ENCODE assay signal across 38 cellular contexts in genomic region chr18:31420032-31420431, GRCh38. TPM values are rescaled to one million over a fixed set of nuclear protein-coding genes. Genes with fewer than 3 reads are reported as not detected.
"Had no signal": no experiment of that assay in that cellular context is flagged by ENCODE, and none has a peak within 500 bp of the region (broad histone marks: within the 10 kb centered on the region; RNA-seq: fewer than 3 reads in every experiment).

No MANE protein-coding gene starts in this region.

- FAIRE-seq: astrocyte had no signal

- H3K4me1 ChIP-seq: heart right ventricle, left lung, lower lobe of right lung, thyroid gland had no signal

- H3K4me3 ChIP-seq: heart right ventricle, left lung, lower lobe of right lung, mucosa of descending colon, skin epidermis, thyroid gland had no signal

- H3K27ac ChIP-seq: brain microvascular endothelial cell, heart right ventricle, left lung, lower lobe of right lung, thyroid gland had no signal

- H3K27me3 Mint-ChIP-seq: activated CD4-positive, alpha-beta memory T cell treated with anti-CD3 and anti-CD28 coated beads, Interleukin-2, amount 10 ng/mL, durations not matched to agents 7 days and 5 days; activated CD4-positive, alpha-beta T cell treated with anti-CD3 and anti-CD28 coated beads, Interleukin-2, amount 10 ng/mL, durations not matched to agents 7 days and 5 days; activated T-helper 17 cell treated with anti-CD3 and anti-CD28 coated beads, Interleukin-2, amount 50 U/mL, for 72 hours; effector memory CD8-positive, alpha-beta T cell; natural killer cell treated with Interleukin-12 subunit alpha and Interleukin-12 subunit beta and Interleukin-15 and Interleukin-18, amount 100 ng/mL, for 72 hours; stimulated activated memory B cell treated with anti-CD40 and anti-IgM and Interleukin-4, amounts not matched to agents 10 μg/mL and 1 μg/mL and 100 μg/mL, for 72 hours; stimulated activated naive CD8-positive, alpha-beta T cell treated with anti-CD3 and anti-CD28 coated beads, Interleukin-15, amount 100 ng/mL, for 72 hours had no signal

- DNase-seq: activated CD4-positive, alpha-beta memory T cell treated with anti-CD3 and anti-CD28 coated beads, Interleukin-2, amount 10 ng/mL, durations not matched to agents 7 days and 5 days; activated CD4-positive, alpha-beta T cell treated with anti-CD3 and anti-CD28 coated beads for 1 hour; activated CD4-positive, alpha-beta T cell treated with anti-CD3 and anti-CD28 coated beads, Interleukin-2, amount 10 ng/mL, durations not matched to agents 7 days and 5 days; activated gamma-delta T cell treated with Interleukin-2 at 50 U/mL for 16 hours; activated naive CD4-positive, alpha-beta T cell treated with anti-CD3 and anti-CD28 coated beads, Interleukin-2, amount 50 U/mL, for 16 hours; activated T-cell treated with anti-CD3 and anti-CD28 coated beads, Interleukin-2, amount 50 U/mL, for 4 hours; amniotic stem cell; brain microvascular endothelial cell; caudate nucleus; cortex of kidney; effector memory CD8-positive, alpha-beta T cell; foreskin fibroblast; heart right ventricle; left lung; lower lobe of right lung; mucosa of descending colon; stimulated activated CD4-positive, alpha-beta T cell treated with anti-CD3 and anti-CD28 coated beads, Interleukin-1b, Interleukin-23, amount 100 ng/mL, for 48 hours; stimulated activated CD4-positive, alpha-beta T cell treated with anti-CD3 and anti-CD28 coated beads, Interleukin-4, amount 100 ng/mL, for 4 hours; stimulated activated CD8-positive, alpha-beta memory T cell treated with anti-CD3 and anti-CD28 coated beads, Interleukin-4, amount 100 ng/mL, for 48 hours; stimulated activated naive CD8-positive, alpha-beta T cell treated with anti-CD3 and anti-CD28 coated beads, Interleukin-15, amount 100 ng/mL, for 72 hours; substantia nigra; T1000; thyroid gland had no signal

- H3K9me3 Mint-ChIP-seq: activated CD4-positive, alpha-beta T cell treated with anti-CD3 and anti-CD28 coated beads, Interleukin-2, amount 10 ng/mL, durations not matched to agents 7 days and 5 days; stimulated activated memory B cell treated with anti-CD40 and anti-IgM and Interleukin-4, amounts not matched to agents 10 μg/mL and 1 μg/mL and 100 μg/mL, for 72 hours had no signal

- H3K27me3 ChIP-seq: brain microvascular endothelial cell, heart right ventricle, left lung, thyroid gland had no signal

- H3K4me3 Mint-ChIP-seq: activated CD4-positive, alpha-beta memory T cell treated with anti-CD3 and anti-CD28 coated beads, Interleukin-2, amount 10 ng/mL, durations not matched to agents 7 days and 5 days; activated CD4-positive, alpha-beta T cell treated with anti-CD3 and anti-CD28 coated beads, Interleukin-2, amount 10 ng/mL, durations not matched to agents 7 days and 5 days; activated T-cell treated with anti-CD3 and anti-CD28 coated beads, Interleukin-2, amount 50 U/mL, for 4 hours; activated T-helper 17 cell treated with anti-CD3 and anti-CD28 coated beads, Interleukin-2, amount 50 U/mL, for 72 hours; effector memory CD8-positive, alpha-beta T cell; natural killer cell treated with Interleukin-12 subunit alpha and Interleukin-12 subunit beta and Interleukin-15 and Interleukin-18, amount 100 ng/mL, for 72 hours; stimulated activated memory B cell treated with anti-CD40 and anti-IgM and Interleukin-4, amounts not matched to agents 10 μg/mL and 1 μg/mL and 100 μg/mL, for 72 hours; stimulated activated naive CD8-positive, alpha-beta T cell treated with anti-CD3 and anti-CD28 coated beads, Interleukin-15, amount 100 ng/mL, for 72 hours; T-helper 1 cell treated with Interleukin-12 subunit alpha and Interleukin-12 subunit beta and Interleukin-4 antibody, amounts not matched to agents 30 μg/mL and 1 μg/mL, for 36 hours; WTC11 had no signal

- H3K9me3 ChIP-seq: left lung, lower lobe of right lung, mucosa of descending colon, thyroid gland had no signal

- H3K36me3 ChIP-seq: brain microvascular endothelial cell, heart right ventricle, left lung, lower lobe of right lung, thyroid gland had no signal

- ATAC-seq: activated T-cell treated with anti-CD3 and anti-CD28 coated beads, Interleukin-2, amount 50 U/mL, for 4 hours; activated T-helper 17 cell treated with anti-CD3 and anti-CD28 coated beads, Interleukin-2, amount 50 U/mL, for 72 hours; effector memory CD8-positive, alpha-beta T cell; heart right ventricle; mucosa of descending colon; natural killer cell treated with Interleukin-12 subunit alpha and Interleukin-12 subunit beta and Interleukin-15 and Interleukin-18, amount 100 ng/mL, for 72 hours; sciatic nerve; stimulated activated memory B cell treated with anti-CD40 and anti-IgM and Interleukin-4, amounts not matched to agents 10 μg/mL and 1 μg/mL and 100 μg/mL, for 72 hours; stimulated activated naive CD8-positive, alpha-beta T cell treated with anti-CD3 and anti-CD28 coated beads, Interleukin-15, amount 100 ng/mL, for 72 hours had no signal

- H3K27ac Mint-ChIP-seq: activated CD4-positive, alpha-beta memory T cell treated with anti-CD3 and anti-CD28 coated beads, Interleukin-2, amount 10 ng/mL, durations not matched to agents 7 days and 5 days; activated CD4-positive, alpha-beta T cell treated with anti-CD3 and anti-CD28 coated beads, Interleukin-2, amount 10 ng/mL, durations not matched to agents 7 days and 5 days; activated T-helper 17 cell treated with anti-CD3 and anti-CD28 coated beads, Interleukin-2, amount 50 U/mL, for 72 hours; effector memory CD8-positive, alpha-beta T cell; natural killer cell treated with Interleukin-12 subunit alpha and Interleukin-12 subunit beta and Interleukin-15 and Interleukin-18, amount 100 ng/mL, for 72 hours; stimulated activated memory B cell treated with anti-CD40 and anti-IgM and Interleukin-4, amounts not matched to agents 10 μg/mL and 1 μg/mL and 100 μg/mL, for 72 hours; stimulated activated naive CD8-positive, alpha-beta T cell treated with anti-CD3 and anti-CD28 coated beads, Interleukin-15, amount 100 ng/mL, for 72 hours; T-helper 1 cell treated with Interleukin-12 subunit alpha and Interleukin-12 subunit beta and Interleukin-4 antibody, amounts not matched to agents 30 μg/mL and 1 μg/mL, for 36 hours; WTC11 had no signal

- H3K4me1 Mint-ChIP-seq: activated CD4-positive, alpha-beta memory T cell treated with anti-CD3 and anti-CD28 coated beads, Interleukin-2, amount 10 ng/mL, durations not matched to agents 7 days and 5 days; activated CD4-positive, alpha-beta T cell treated with anti-CD3 and anti-CD28 coated beads, Interleukin-2, amount 10 ng/mL, durations not matched to agents 7 days and 5 days; activated T-helper 17 cell treated with anti-CD3 and anti-CD28 coated beads, Interleukin-2, amount 50 U/mL, for 72 hours; stimulated activated memory B cell treated with anti-CD40 and anti-IgM and Interleukin-4, amounts not matched to agents 10 μg/mL and 1 μg/mL and 100 μg/mL, for 72 hours; stimulated activated naive CD8-positive, alpha-beta T cell treated with anti-CD3 and anti-CD28 coated beads, Interleukin-15, amount 100 ng/mL, for 72 hours had no signal

- H3K36me3 Mint-ChIP-seq: natural killer cell treated with Interleukin-12 subunit alpha and Interleukin-12 subunit beta and Interleukin-15 and Interleukin-18, amount 100 ng/mL, for 72 hours; stimulated activated memory B cell treated with anti-CD40 and anti-IgM and Interleukin-4, amounts not matched to agents 10 μg/mL and 1 μg/mL and 100 μg/mL, for 72 hours; WTC11 had no signal

RNA-seq across cellular contexts. Expression of gene DSG3, which starts 27.5 kb away (rescaled TPM):
- total RNA-seq: activated CD4-positive, alpha-beta memory T cell treated with anti-CD3 and anti-CD28 coated beads, Interleukin-2, amount 10 ng/mL, durations not matched to agents 7 days and 5 days; activated CD4-positive, alpha-beta T cell treated with anti-CD3 and anti-CD28 coated beads, Interleukin-2, amount 10 ng/mL, durations not matched to agents 7 days and 5 days; activated T-cell treated with anti-CD3 and anti-CD28 coated beads, Interleukin-2, amount 50 U/mL, for 4 hours; activated T-helper 17 cell treated with anti-CD3 and anti-CD28 coated beads, Interleukin-2, amount 50 U/mL, for 72 hours; chondrocyte; heart right ventricle; left lung; lower lobe of right lung; mesenteric fat pad; myocyte; natural killer cell treated with Interleukin-12 subunit alpha and Interleukin-12 subunit beta and Interleukin-15 and Interleukin-18, amount 100 ng/mL, for 72 hours; osteocyte; posterior vena cava; sciatic nerve had no signal

RNA-seq across cellular contexts. Expression of gene DSG4, which starts 43.5 kb away (rescaled TPM):
- total RNA-seq: activated CD4-positive, alpha-beta memory T cell treated with anti-CD3 and anti-CD28 coated beads, Interleukin-2, amount 10 ng/mL, durations not matched to agents 7 days and 5 days; activated CD4-positive, alpha-beta T cell treated with anti-CD3 and anti-CD28 coated beads, Interleukin-2, amount 10 ng/mL, durations not matched to agents 7 days and 5 days; activated T-cell treated with anti-CD3 and anti-CD28 coated beads, Interleukin-2, amount 50 U/mL, for 4 hours; activated T-helper 17 cell treated with anti-CD3 and anti-CD28 coated beads, Interleukin-2, amount 50 U/mL, for 72 hours; astrocyte; chondrocyte; heart right ventricle; left lung; lower lobe of right lung; mesenteric fat pad; myocyte; natural killer cell treated with Interleukin-12 subunit alpha and Interleukin-12 subunit beta and Interleukin-15 and Interleukin-18, amount 100 ng/mL, for 72 hours; osteocyte; posterior vena cava; renal cortical epithelial cell; sciatic nerve; thyroid gland; ureter; WTC11 had no signal
- polyA plus RNA-seq: heart right ventricle had no signal
